ENCODE assay signal across 8 cellular contexts in genomic region chr7:158139499-158139898, GRCh38.
"Had no signal": no experiment of that assay in that cellular context is flagged by ENCODE, and none has a peak within 500 bp of the region (broad histone marks: within the 10 kb centered on the region; RNA-seq: fewer than 3 reads in every experiment).

No MANE protein-coding gene starts in this region.

- H3K4me3 Mint-ChIP-seq: H9 had no signal

- ATAC-seq: K562 had no signal

- FAIRE-seq: K562 had no signal

- H2AFZ ChIP-seq: GM23248 had no signal

- DNase-seq: GM23248, GOT3, H9, HCEC 1CT, IMR-90, KG1 had no signal

- H3K4me3 ChIP-seq: GM23248, K562 had no signal

- H3K27ac Mint-ChIP-seq: H9 had no signal

- H3K9ac ChIP-seq: GM23248 had no signal

- H3K27ac ChIP-seq: GM23248, HL-60 had no signal
